In genomic region chr3:15602146-15602536, GRCh38 we compare ENCODE assay signal across 8 cellular contexts. TPM values are rescaled to one million over a fixed set of nuclear protein-coding genes. Genes with fewer than 3 reads are reported as not detected.
A peak's percentile ranks its signal among the peaks of the same experiment; 100 is the strongest.
DNase-seq lines count a peak whose midpoint lies in the region; ATAC-seq and TF ChIP-seq lines count a peak whose summit lies in the region.

No MANE protein-coding gene starts in this region.

- peak overlapping the region; percentile 29 for H3K4me3 ChIP-seq in hepatocyte

- DNase-seq in activated CD8-positive, alpha-beta T cell treated with anti-CD3 and anti-CD28 coated beads for 36 hours = no peak
- no peak for DNase-seq in hepatocyte (ENCODE audit: low spot score)
- DNase-seq in stimulated activated naive B cell treated with anti-CD40 and anti-IgM and Interleukin-4, amounts not matched to agents 10 μg/mL and 1 μg/mL and 100 μg/mL, for 72 hours = no peak
- DNase-seq in NCI-H2107 (lab: John Stamatoyannopoulos, UW) = no peak
- no peak for DNase-seq in NCI-H345 (lab: John Stamatoyannopoulos, UW)
- DNase-seq in putamen (ENCODE audit: low spot score) = no peak

- peak overlapping the region; percentile 77 for H3K4me2 ChIP-seq in hepatocyte

- CTCF ChIA-PET in activated CD8-positive, alpha-beta T cell treated with anti-CD3 and anti-CD28 coated beads for 36 hours (lab: Charles Lee) = interaction anchor here (1.2 to 1.3 kb wide), 2 partner anchors 8 to 10 kb away, joined by 3 to 4 read pairs; no protein-coding TSS in a partner anchor

- peak overlapping the region; percentile 81 for H3K27ac ChIP-seq in hepatocyte

- peaks cover 25% of the 10 kb centered on the region for H3K36me3 Mint-ChIP-seq in activated CD8-positive, alpha-beta T cell treated with anti-CD3 and anti-CD28 coated beads for 36 hours (ENCODE audit: low read depth)
- peaks cover 24 to 44% of the 10 kb centered on the region in 2 donors for H3K36me3 Mint-ChIP-seq in stimulated activated naive B cell treated with anti-CD40 and anti-IgM and Interleukin-4, amounts not matched to agents 10 μg/mL and 1 μg/mL and 100 μg/mL, for 72 hours

- H3K36me3 ChIP-seq in hepatocyte (replicated peaks; ENCODE audit: insufficient read depth, low read depth) = no peaks in the 10 kb centered on the region

- POLR2A ChIA-PET in activated CD8-positive, alpha-beta T cell treated with anti-CD3 and anti-CD28 coated beads for 36 hours (lab: Charles Lee) = interaction anchor here (0.9 to 1.2 kb wide), 5 partner anchors 8 to 425 kb away, joined by 3 to 5 read pairs (median 3); no protein-coding TSS in a partner anchor

- no peaks in the 10 kb centered on the region for H3K27me3 Mint-ChIP-seq in activated CD8-positive, alpha-beta T cell treated with anti-CD3 and anti-CD28 coated beads for 36 hours
- no peaks in the 10 kb centered on the region for H3K27me3 Mint-ChIP-seq in stimulated activated naive B cell treated with anti-CD40 and anti-IgM and Interleukin-4, amounts not matched to agents 10 μg/mL and 1 μg/mL and 100 μg/mL, for 72 hours

- H3K4me1 ChIP-seq in hepatocyte (ENCODE audit: insufficient read depth) = peaks cover 11% of the 10 kb centered on the region

- H3K79me2 ChIP-seq in hepatocyte = peaks cover 17% of the 10 kb centered on the region

- H3K9me2 ChIP-seq in hepatocyte (replicated peaks; ENCODE audit: insufficient read depth) = no peaks in the 10 kb centered on the region

- intact Hi-C loops in activated CD8-positive, alpha-beta T cell treated with anti-CD3 and anti-CD28 coated beads for 36 hours (cut with micrococcal nuclease) = no loop called here

- ATAC-seq in GM18909 (IDR thresholded peaks at IDR 0.05; ENCODE audit: poor library complexity, unreplicated experiment) (peak; percentile 21), HG02973 (IDR thresholded peaks at IDR 0.05; ENCODE audit: unreplicated experiment) (peak; percentile 10)
- ATAC-seq in activated CD8-positive, alpha-beta T cell treated with anti-CD3 and anti-CD28 coated beads for 36 hours = peak; percentile 0
- ATAC-seq in stimulated activated naive B cell treated with anti-CD40 and anti-IgM and Interleukin-4, amounts not matched to agents 10 μg/mL and 1 μg/mL and 100 μg/mL, for 72 hours (replicated peaks) = peak in 1 of 2 donors; percentile 8

- WGBS in hepatocyte (ENCODE audit: low lambda C conversion rate, missing lambda C conversion rate) = 9% methylated on average over 9 of the region's 9 CpGs

- no peaks in the 10 kb centered on the region for H4K20me1 ChIP-seq in hepatocyte (ENCODE audit: insufficient read depth, poor library complexity, severe bottlenecking)

- H3K9me3 ChIP-seq in hepatocyte (ENCODE audit: low read depth) = no peaks in the 10 kb centered on the region

- peak overlapping the region; percentile 93 for H3K27ac Mint-ChIP-seq in activated CD8-positive, alpha-beta T cell treated with anti-CD3 and anti-CD28 coated beads for 36 hours
- H3K27ac Mint-ChIP-seq in stimulated activated naive B cell treated with anti-CD40 and anti-IgM and Interleukin-4, amounts not matched to agents 10 μg/mL and 1 μg/mL and 100 μg/mL, for 72 hours = peak overlapping the region; percentile 99

- H3K9me3 Mint-ChIP-seq in activated CD8-positive, alpha-beta T cell treated with anti-CD3 and anti-CD28 coated beads for 36 hours = peaks cover 9% of the 10 kb centered on the region
- peaks cover 3 to 7% of the 10 kb centered on the region in 2 donors for H3K9me3 Mint-ChIP-seq in stimulated activated naive B cell treated with anti-CD40 and anti-IgM and Interleukin-4, amounts not matched to agents 10 μg/mL and 1 μg/mL and 100 μg/mL, for 72 hours

- H3K4me3 Mint-ChIP-seq in activated CD8-positive, alpha-beta T cell treated with anti-CD3 and anti-CD28 coated beads for 36 hours = peak overlapping the region; percentile 100
- H3K4me3 Mint-ChIP-seq in stimulated activated naive B cell treated with anti-CD40 and anti-IgM and Interleukin-4, amounts not matched to agents 10 μg/mL and 1 μg/mL and 100 μg/mL, for 72 hours = peak overlapping the region; percentile 98 to 99

- peaks cover 36% of the 10 kb centered on the region for H3K4me1 Mint-ChIP-seq in activated CD8-positive, alpha-beta T cell treated with anti-CD3 and anti-CD28 coated beads for 36 hours (ENCODE audit: low read depth)
- H3K4me1 Mint-ChIP-seq in stimulated activated naive B cell treated with anti-CD40 and anti-IgM and Interleukin-4, amounts not matched to agents 10 μg/mL and 1 μg/mL and 100 μg/mL, for 72 hours = peaks cover 28 to 46% of the 10 kb centered on the region in 2 donors

- H3K27me3 ChIP-seq in hepatocyte = no peaks in the 10 kb centered on the region

- no peak for TF ChIP-seq CTCF in activated CD8-positive, alpha-beta T cell treated with anti-CD3 and anti-CD28 coated beads for 36 hours (IDR thresholded peaks at IDR 0.05)
- TF ChIP-seq CTCF in hepatocyte (IDR thresholded peaks at IDR 0.05; ENCODE audit: poor library complexity) = no peak

- H2AFZ ChIP-seq in hepatocyte = peak overlapping the region; percentile 67

RNA-seq across cellular contexts. Expression of gene BTD, which starts 0.6 kb away (rescaled TPM):
- total RNA-seq in activated CD8-positive, alpha-beta T cell treated with anti-CD3 and anti-CD28 coated beads for 36 hours = 1 to 10 TPM; 3.8 to 4.0 TPM
- 37.6 and 37.9 TPM in 2 replicates for total RNA-seq in hepatocyte
- 28.4 and 30.2 TPM in 2 replicates for polyA plus RNA-seq in hepatocyte

RNA-seq across cellular contexts. Expression of gene HACL1, which starts 0.8 kb away (rescaled TPM):
- 10 to 100 TPM; 23.6 to 32.0 TPM for total RNA-seq in activated CD8-positive, alpha-beta T cell treated with anti-CD3 and anti-CD28 coated beads for 36 hours
- total RNA-seq in hepatocyte = 23.0 and 25.3 TPM in 2 replicates
- 18.7 and 21.6 TPM in 2 replicates for polyA plus RNA-seq in hepatocyte
